ENCODE assay signal across 31 cellular contexts in genomic region chr6:164377348-164377747, GRCh38.
"Had no signal": no experiment of that assay in that cellular context is flagged by ENCODE, and none has a peak within 500 bp of the region (broad histone marks: within the 10 kb centered on the region; RNA-seq: fewer than 3 reads in every experiment).

No MANE protein-coding gene starts in this region.

- H3K36me3 Mint-ChIP-seq: activated naive CD8-positive, alpha-beta T cell treated with anti-CD3 and anti-CD28 coated beads for 36 hours; T-cell had no signal

- H3K36me3 ChIP-seq: breast epithelium, colonic mucosa, gastrocnemius medialis, sigmoid colon, spleen, thyroid gland had no signal

- H3K27me3 ChIP-seq: breast epithelium, colonic mucosa, gastrocnemius medialis, sigmoid colon, spleen, thyroid gland had no signal

- H3K4me1 Mint-ChIP-seq: activated B cell treated with CpG ODN at 0.5 μM for 24 hours; activated CD4-positive, alpha-beta T cell treated with anti-CD3 and anti-CD28 coated beads for 36 hours; activated naive CD8-positive, alpha-beta T cell treated with anti-CD3 and anti-CD28 coated beads for 36 hours; central memory CD8-positive, alpha-beta T cell; T-cell had no signal

- FAIRE-seq: endothelial cell of umbilical vein, TTC549 had no signal

- H3K4me3 Mint-ChIP-seq: activated B cell treated with CpG ODN at 0.5 μM for 24 hours; activated CD4-positive, alpha-beta T cell treated with anti-CD3 and anti-CD28 coated beads for 36 hours; activated naive CD8-positive, alpha-beta T cell treated with anti-CD3 and anti-CD28 coated beads for 36 hours; activated T-cell treated with anti-CD3 and anti-CD28 coated beads, Interleukin-2, amount 50 U/mL, for 4 hours; central memory CD8-positive, alpha-beta T cell; effector memory CD8-positive, alpha-beta T cell; nephron progenitor cell; T-cell; T-helper 2 cell treated with Interferon-gamma antibody and Interleukin-4, amounts not matched to agents 5 μg/mL and 100 μg/mL, for 36 hours had no signal

- ATAC-seq: activated CD4-positive, alpha-beta T cell treated with anti-CD3 and anti-CD28 coated beads for 36 hours; activated T-cell treated with anti-CD3 and anti-CD28 coated beads, Interleukin-2, amount 50 U/mL, for 4 hours; effector memory CD8-positive, alpha-beta T cell; esophagus mucosa; gastrocnemius medialis; mucosa of descending colon; stimulated activated naive CD8-positive, alpha-beta T cell treated with anti-CD3 and anti-CD28 coated beads, Interleukin-15, Interleukin-2, amounts not matched to agents 100 U/mL and 50 U/mL, for 24 hours; T-cell had no signal

- DNase-seq: activated B cell treated with CpG ODN at 0.5 μM for 24 hours; activated CD4-positive, alpha-beta T cell treated with anti-CD3 and anti-CD28 coated beads for 36 hours; activated CD4-positive, alpha-beta T cell treated with anti-CD3 and anti-CD28 coated beads, Interleukin-2, amount 50 U/mL, for 4 hours; activated CD8-positive, alpha-beta memory T cell treated with anti-CD3 and anti-CD28 coated beads for 24 hours; activated CD8-positive, alpha-beta memory T cell treated with anti-CD3 and anti-CD28 coated beads, Interleukin-2, amount 50 U/mL, for 4 hours; activated naive CD4-positive, alpha-beta T cell; activated naive CD8-positive, alpha-beta T cell treated with anti-CD3 and anti-CD28 coated beads for 36 hours; activated T-cell treated with anti-CD3 and anti-CD28 coated beads, Interleukin-2, amount 50 U/mL, for 4 hours; amniotic stem cell; colonic mucosa; dorsolateral prefrontal cortex; effector memory CD8-positive, alpha-beta T cell; gastrocnemius medialis; hypothalamus; mesenchymal stem cell; mucosa of descending colon; nephron progenitor cell; sigmoid colon; spleen; stimulated activated CD4-positive, alpha-beta T cell treated with anti-CD3 and anti-CD28 coated beads, Interleukin-4, amount 100 ng/mL, for 24 hours; stimulated activated naive CD8-positive, alpha-beta T cell treated with anti-CD3 and anti-CD28 coated beads, Interleukin-15, Interleukin-2, amounts not matched to agents 100 U/mL and 50 U/mL, for 24 hours; substantia nigra; T-cell; thyroid gland had no signal

- H3K4me1 ChIP-seq: breast epithelium, colonic mucosa, gastrocnemius medialis, sigmoid colon, spleen, thyroid gland had no signal

- H3K9me3 ChIP-seq: colonic mucosa, gastrocnemius medialis, thyroid gland had no signal

- H3K27ac ChIP-seq: breast epithelium, colonic mucosa, dorsolateral prefrontal cortex, gastrocnemius medialis, sigmoid colon, spleen, thyroid gland had no signal

- H3K27ac Mint-ChIP-seq: activated B cell treated with CpG ODN at 0.5 μM for 24 hours; activated CD4-positive, alpha-beta T cell treated with anti-CD3 and anti-CD28 coated beads for 36 hours; activated naive CD8-positive, alpha-beta T cell treated with anti-CD3 and anti-CD28 coated beads for 36 hours; activated T-helper 2 cell treated with anti-CD3 and anti-CD28 coated beads, Interferon-gamma antibody, Interleukin-2, Interleukin-4, amounts not matched to agents 10 μg/mL and 5 μg/mL and 100 μg/mL, durations not matched to agents 14 hours and 24 hours and 36 hours; effector memory CD8-positive, alpha-beta T cell; nephron progenitor cell; T-cell; T-helper 2 cell treated with Interferon-gamma antibody and Interleukin-4, amounts not matched to agents 5 μg/mL and 100 μg/mL, for 36 hours had no signal

- H3K27me3 Mint-ChIP-seq: activated B cell treated with CpG ODN at 0.5 μM for 24 hours; activated CD4-positive, alpha-beta T cell treated with anti-CD3 and anti-CD28 coated beads for 36 hours; activated naive CD8-positive, alpha-beta T cell treated with anti-CD3 and anti-CD28 coated beads for 36 hours; central memory CD8-positive, alpha-beta T cell; effector memory CD8-positive, alpha-beta T cell; T-cell had no signal

- H3K4me3 ChIP-seq: breast epithelium, colonic mucosa, dorsolateral prefrontal cortex, gastrocnemius medialis, mucosa of descending colon, sigmoid colon, spleen, thyroid gland had no signal
